In the genomic region with DNA sequence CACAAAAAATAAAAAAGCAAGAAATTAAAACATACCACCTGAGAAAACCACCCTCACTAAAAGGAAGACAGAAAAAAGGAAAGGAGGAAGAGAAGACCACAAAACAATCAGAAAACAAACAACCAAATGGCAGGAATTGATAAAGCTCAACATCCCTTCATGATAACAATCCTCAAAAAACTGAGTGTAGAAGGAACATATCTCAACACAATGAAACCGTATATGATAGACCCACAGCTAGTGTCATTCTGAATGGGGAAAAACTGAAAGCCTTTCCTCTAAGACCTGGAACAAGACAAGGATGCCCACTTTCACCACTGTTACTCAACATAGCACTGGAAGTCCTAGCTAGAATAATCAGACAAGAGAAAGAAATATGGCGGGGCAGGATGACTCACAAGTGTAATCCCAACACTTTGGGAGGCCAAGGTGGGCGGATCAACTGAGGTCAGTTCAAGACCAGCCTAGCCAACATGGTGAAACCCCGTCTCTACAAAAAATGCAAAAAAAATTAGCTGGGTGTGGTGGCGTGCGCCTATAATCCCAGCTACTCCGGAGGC, we compare ENCODE assay signal across 2 cellular contexts. TPM values are rescaled to one million over a fixed set of nuclear protein-coding genes. Genes with fewer than 3 reads are reported as not detected.
"Had no signal": no experiment of that assay in that cellular context is flagged by ENCODE, and none has a peak within 500 bp of the region (broad histone marks: within the 10 kb centered on the region; RNA-seq: fewer than 3 reads in every experiment).

No MANE protein-coding gene starts in this region.

RNA-seq across cellular contexts. Expression of a gene that starts 38.4 kb away (rescaled TPM):
- total RNA-seq: H9 had no signal
- polyA plus RNA-seq: IgD-negative memory B cell had no signal
